In the genomic region with DNA sequence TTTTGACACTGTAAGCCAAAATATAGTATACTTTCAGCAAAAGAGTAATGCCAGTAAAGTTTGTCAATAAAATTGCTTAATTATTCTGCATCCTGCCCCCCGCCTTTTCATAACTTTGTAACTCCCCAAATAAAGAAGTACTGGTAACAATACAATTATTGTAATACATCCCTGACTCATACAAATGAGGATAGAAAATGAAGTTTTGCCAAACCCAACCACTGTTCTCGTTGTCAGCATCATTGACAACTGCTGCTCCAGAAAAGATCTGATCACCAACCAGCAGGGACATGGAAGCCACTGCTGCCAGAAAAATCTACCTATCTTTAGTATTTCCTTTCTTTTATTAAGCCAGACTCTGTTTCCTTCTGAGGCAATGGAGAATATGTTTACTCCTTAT, we compare ENCODE assay signal across 4 cellular contexts. TPM values are rescaled to one million over a fixed set of nuclear protein-coding genes. Genes with fewer than 3 reads are reported as not detected.
"Had no signal": no experiment of that assay in that cellular context is flagged by ENCODE, and none has a peak within 500 bp of the region (broad histone marks: within the 10 kb centered on the region; RNA-seq: fewer than 3 reads in every experiment).

No MANE protein-coding gene starts in this region.

- H3K4me3 ChIP-seq: GM12878 had no signal

- ATAC-seq: GM12878 had no signal

- DNase-seq: GDM1, GF-D8 had no signal

RNA-seq across cellular contexts. Expression of gene SCN3A, which starts 27.1 kb away (rescaled TPM):
- total RNA-seq: G401 had no signal
